In genomic region chr4:119493419-119493818, GRCh38 we compare ENCODE assay signal across 11 cellular contexts.
A peak's percentile ranks its signal among the peaks of the same experiment; 100 is the strongest.
DNase-seq lines count a peak whose midpoint lies in the region; ATAC-seq and FAIRE-seq lines count a peak whose summit lies in the region.
"Had no signal": no experiment of that assay in that cellular context is flagged by ENCODE, and none has a peak within 500 bp of the region (broad histone marks: within the 10 kb centered on the region; RNA-seq: fewer than 3 reads in every experiment).

No MANE protein-coding gene starts in this region.

- peak; percentile 47 for FAIRE-seq in colon (lab: Jason Lieb, UNC)

- DNase-seq in NCI-H748 (lab: John Stamatoyannopoulos, UW; ENCODE audit: unreplicated experiment) (peak; percentile 1), NCI-H748 treated with DMSO at 0.1 percent for 48 hours (lab: John Stamatoyannopoulos, UW) (no peak), NCI-H526 treated with DMSO at 0.1 percent for 48 hours (lab: John Stamatoyannopoulos, UW) (peak; percentile 0), renal cortical epithelial cell (ENCODE audit: low read depth) (peak; percentile 35), ureter (ENCODE audit: low spot score) (no peak)
- DNase-seq in activated T-cell treated with anti-CD3 and anti-CD28 coated beads, Interleukin-2, amount 50 U/mL, for 1 hour = no peak
- DNase-seq: activated CD4-positive, alpha-beta T cell treated with anti-CD3 and anti-CD28 coated beads, Interleukin-2, amount 50 U/mL, for 48 hours; activated naive CD8-positive, alpha-beta T cell treated with anti-CD3 and anti-CD28 coated beads, Interleukin-2, amount 50 U/mL, for 24 hours; MG63 had no signal

- no peak for ATAC-seq in HG02678 (IDR thresholded peaks at IDR 0.05; ENCODE audit: unreplicated experiment)
- ATAC-seq: activated naive CD8-positive, alpha-beta T cell treated with anti-CD3 and anti-CD28 coated beads, Interleukin-2, amount 50 U/mL, for 24 hours had no signal

Comparison
In these comparisons a context has a peak if more than half of its experiments do, and no peak if none do; other contexts are left out.
1. DNase-seq: peak in NCI-H748 (single experiment), NCI-H526 treated with DMSO at 0.1 percent for 48 hours (single experiment) and renal cortical epithelial cell (single experiment); none in NCI-H748 treated with DMSO at 0.1 percent for 48 hours (single experiment), activated T-cell treated with anti-CD3 and anti-CD28 coated beads, Interleukin-2, amount 50 U/mL, for 1 hour (single experiment) and ureter (single experiment).